Comparison of ENCODE assay signal across 8 cellular contexts in genomic region chr3:71585126-71585525, GRCh38. TPM values are rescaled to one million over a fixed set of nuclear protein-coding genes. Genes with fewer than 3 reads are reported as not detected.
A peak's percentile ranks its signal among the peaks of the same experiment; 100 is the strongest.
DNase-seq lines count a peak whose midpoint lies in the region; ATAC-seq and TF ChIP-seq lines count a peak whose summit lies in the region.

No MANE protein-coding gene starts in this region.

- no peak overlapping the region for H3K18ac ChIP-seq in mesendoderm (ENCODE audit: low read length)

- H2BK15ac ChIP-seq in mesendoderm (replicated peaks; ENCODE audit: low read depth) = no peak overlapping the region

- TF ChIP-seq CTCF in DOHH2 (IDR thresholded peaks at IDR 0.05; ENCODE audit: low read depth, low read length, poor library complexity, severe bottlenecking) = no peak
- TF ChIP-seq CTCF in osteocyte (IDR thresholded peaks at IDR 0.05) = no peak

- H3K4ac ChIP-seq in mesendoderm (ENCODE audit: low read depth, low read length) = no peak overlapping the region

- H3K27me3 Mint-ChIP-seq in dendritic cell treated with granulocyte-macrophage colony-stimulating factor and Interleukin-4, amounts not matched to agents 40 ng/mL and 50 ng/mL, for 4 days = no peaks in the 10 kb centered on the region
- no peaks in the 10 kb centered on the region for H3K27me3 Mint-ChIP-seq in osteocyte (ENCODE audit: unreplicated experiment)

- peaks cover 30% of the 10 kb centered on the region for H3K36me3 Mint-ChIP-seq in dendritic cell treated with granulocyte-macrophage colony-stimulating factor and Interleukin-4, amounts not matched to agents 40 ng/mL and 50 ng/mL, for 4 days (ENCODE audit: low read depth)
- H3K36me3 Mint-ChIP-seq in osteocyte (ENCODE audit: unreplicated experiment) = peaks cover 4% of the 10 kb centered on the region

- no peak overlapping the region for H2AK5ac ChIP-seq in mesendoderm (ENCODE audit: low read length)

- H3K79me2 ChIP-seq in DOHH2 (ENCODE audit: control insufficient read depth, low read length) (peaks cover 65% of the 10 kb centered on the region), mesendoderm (ENCODE audit: control insufficient read depth, insufficient read depth, low read length) (no peaks in the 10 kb centered on the region)

- ATAC-seq in GM18520 (IDR thresholded peaks at IDR 0.05; ENCODE audit: unreplicated experiment) = no peak

- no peak overlapping the region for H2BK5ac ChIP-seq in mesendoderm (ENCODE audit: low read length)

- H3K9me3 ChIP-seq in DOHH2 (ENCODE audit: control insufficient read depth, insufficient read depth, low read length) = no peaks in the 10 kb centered on the region

- H3K9ac ChIP-seq in mesendoderm (ENCODE audit: low read length) = no peak overlapping the region

- peaks cover 29% of the 10 kb centered on the region for H3F3A ChIP-seq in DOHH2 (ENCODE audit: control insufficient read depth, insufficient read depth)

- no peaks in the 10 kb centered on the region for H3K79me1 ChIP-seq in mesendoderm (ENCODE audit: low read length)

- H3K4me3 ChIP-seq in DOHH2 (ENCODE audit: low read length) (peak overlapping the region; percentile 81), mesendoderm (ENCODE audit: low read length) (no peak overlapping the region)

- peaks cover 31% of the 10 kb centered on the region for H3K36me3 ChIP-seq in DOHH2 (ENCODE audit: control insufficient read depth, low read length)
- H3K36me3 ChIP-seq in mesendoderm (ENCODE audit: control insufficient read depth, insufficient read depth, low read length) = no peaks in the 10 kb centered on the region

- H3K4me2 ChIP-seq in DOHH2 (ENCODE audit: low read length) (peak overlapping the region; percentile 98), mesendoderm (ENCODE audit: low read length) (no peak overlapping the region)

- no CpG with 5 or more reads among the region's 5 CpGs for WGBS in mesendoderm (ENCODE audit: extremely low coverage, insufficient coverage, low lambda C conversion rate)

- H3K23ac ChIP-seq in mesendoderm (ENCODE audit: low read length) = no peak overlapping the region

- H3K9me2 ChIP-seq in DOHH2 (replicated peaks; ENCODE audit: control insufficient read depth, low read length) = no peaks in the 10 kb centered on the region

- H2BK120ac ChIP-seq in mesendoderm (ENCODE audit: low read depth, low read length) = no peak overlapping the region

- no peak overlapping the region for H3K56ac ChIP-seq in mesendoderm (ENCODE audit: low read length)

- H3K9me3 Mint-ChIP-seq in dendritic cell treated with granulocyte-macrophage colony-stimulating factor and Interleukin-4, amounts not matched to agents 40 ng/mL and 50 ng/mL, for 4 days = no peaks in the 10 kb centered on the region
- no peaks in the 10 kb centered on the region for H3K9me3 Mint-ChIP-seq in osteocyte (ENCODE audit: unreplicated experiment)

- no peaks in the 10 kb centered on the region for H3K27me3 ChIP-seq in DOHH2 (ENCODE audit: control insufficient read depth, low read length)
- H3K27me3 ChIP-seq in mesendoderm (ENCODE audit: insufficient read depth, low read length, poor library complexity) = peaks cover 3% of the 10 kb centered on the region

- peak overlapping the region; percentile 84 for H3K4me3 Mint-ChIP-seq in dendritic cell treated with granulocyte-macrophage colony-stimulating factor and Interleukin-4, amounts not matched to agents 40 ng/mL and 50 ng/mL, for 4 days
- peak overlapping the region; percentile 86 for H3K4me3 Mint-ChIP-seq in osteocyte (ENCODE audit: unreplicated experiment)

- H4K5ac ChIP-seq in mesendoderm (ENCODE audit: low read length) = no peak overlapping the region

- no peak overlapping the region for H4K8ac ChIP-seq in mesendoderm (ENCODE audit: low read depth, low read length)

- peak; percentile 55 to 59 for DNase-seq in NOMO-1 (lab: John Stamatoyannopoulos, UW; ENCODE audit: unreplicated experiment in 2 of 2)
- DNase-seq in osteocyte (ENCODE audit: extremely low spot score, unreplicated experiment) = no peak
- DNase-seq in NCI-H2196 (lab: John Stamatoyannopoulos, UW; ENCODE audit: unreplicated experiment) = no peak
- DNase-seq in mesendoderm = no peak
- DNase-seq in stimulated activated CD4-positive, alpha-beta T cell treated with anti-CD3 and anti-CD28 coated beads, Interleukin-4, amount 100 ng/mL, for 4 hours = no peak

- intact Hi-C loops in dendritic cell treated with granulocyte-macrophage colony-stimulating factor and Interleukin-4, amounts not matched to agents 40 ng/mL and 50 ng/mL, for 4 days (cut with micrococcal nuclease) = loop anchor here (2.0 kb wide), 1 partner anchor 520 kb away; no protein-coding TSS in a partner anchor

- H3K4me1 ChIP-seq in DOHH2 (ENCODE audit: control insufficient read depth, low read length) (peaks cover 29% of the 10 kb centered on the region), mesendoderm (ENCODE audit: control insufficient read depth, low read depth, low read length) (no peaks in the 10 kb centered on the region)

- peaks cover 14% of the 10 kb centered on the region for H3K4me1 Mint-ChIP-seq in dendritic cell treated with granulocyte-macrophage colony-stimulating factor and Interleukin-4, amounts not matched to agents 40 ng/mL and 50 ng/mL, for 4 days (ENCODE audit: low read depth)
- H3K4me1 Mint-ChIP-seq in osteocyte (ENCODE audit: unreplicated experiment) = peaks cover 41% of the 10 kb centered on the region

- peak overlapping the region; percentile 99 for H3K27ac Mint-ChIP-seq in dendritic cell treated with granulocyte-macrophage colony-stimulating factor and Interleukin-4, amounts not matched to agents 40 ng/mL and 50 ng/mL, for 4 days
- peak overlapping the region; percentile 99 for H3K27ac Mint-ChIP-seq in osteocyte (ENCODE audit: unreplicated experiment)

- H4K20me1 ChIP-seq in DOHH2 (ENCODE audit: control insufficient read depth, insufficient read depth, low read depth, low read length) = no peaks in the 10 kb centered on the region

- H3K27ac ChIP-seq in DOHH2 (ENCODE audit: low read depth, low read length) (peak overlapping the region; percentile 92), mesendoderm (ENCODE audit: low read depth, low read length) (no peak overlapping the region)

RNA-seq across cellular contexts. Expression of gene FOXP1, which starts 1.6 kb away (rescaled TPM):
- total RNA-seq in osteocyte = 195 and 198 TPM in 2 replicates
- 14.0 TPM for polyA plus RNA-seq in mesendoderm (2013, experiment 1 of 2)
- polyA plus RNA-seq in mesendoderm (2013, experiment 2 of 2) = 14.0 TPM

Comparison
In these comparisons a context has a peak if more than half of its experiments do, and no peak if none do; other contexts are left out.
1. DNase-seq: peak in NOMO-1 (2 of 2); none in osteocyte (single experiment), NCI-H2196 (single experiment), mesendoderm (single experiment) and stimulated activated CD4-positive, alpha-beta T cell treated with anti-CD3 and anti-CD28 coated beads, Interleukin-4, amount 100 ng/mL, for 4 hours (0 of 2).